ENCODE assay signal across 9 cellular contexts in the genomic region with DNA sequence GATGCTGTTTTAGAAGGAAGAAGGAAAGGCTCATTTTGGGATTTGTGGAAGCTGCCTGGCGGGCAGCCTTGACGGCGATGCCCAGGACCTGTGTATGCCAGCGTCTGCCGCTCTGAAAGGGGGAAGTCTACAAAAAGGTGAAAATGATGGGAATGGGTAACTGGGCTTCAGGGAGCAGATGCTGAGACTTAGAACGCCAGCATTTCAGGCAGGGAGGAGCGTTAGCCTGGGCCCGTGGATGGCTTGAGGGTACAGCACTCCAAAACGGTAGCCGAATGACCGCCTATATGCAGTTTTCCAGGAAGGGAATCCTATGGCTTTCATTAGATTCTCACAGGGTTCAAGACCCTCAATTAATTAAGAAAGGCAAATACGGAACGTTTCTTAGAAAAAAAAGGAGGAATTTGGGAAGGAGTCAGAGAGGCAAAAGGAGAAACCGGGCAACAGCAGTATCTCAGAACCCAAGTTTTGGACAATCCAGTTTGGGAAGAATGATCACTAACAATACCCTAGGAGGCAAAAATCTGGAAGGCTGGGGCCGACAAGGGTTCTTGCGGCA. TPM values are rescaled to one million over a fixed set of nuclear protein-coding genes. Genes with fewer than 3 reads are reported as not detected.
A peak's percentile ranks its signal among the peaks of the same experiment; 100 is the strongest.
DNase-seq lines count a peak whose midpoint lies in the region; ATAC-seq, FAIRE-seq and TF ChIP-seq lines count a peak whose summit lies in the region.
"Had no signal": no experiment of that assay in that cellular context is flagged by ENCODE, and none has a peak within 500 bp of the region (broad histone marks: within the 10 kb centered on the region; RNA-seq: fewer than 3 reads in every experiment).

No MANE protein-coding gene starts in this region.

- intact Hi-C loops in heart right ventricle (cut with DNase I) = loop anchor here in 1 of 10 donors (5.0 kb wide), 1 partner anchor 565 kb away; a partner anchor contains a TSS

- no peak for TF ChIP-seq RAD21 in A549 (conservative IDR thresholded peaks at IDR 0.05 in 1 of 2, IDR thresholded peaks at IDR 0.05 in 1 of 2)

- peaks cover 31% of the 10 kb centered on the region for H3K4me1 Mint-ChIP-seq in activated CD8-positive, alpha-beta T cell treated with anti-CD3 and anti-CD28 coated beads, Interleukin-2, amount 10 ng/mL, durations not matched to agents 7 days and 5 days (ENCODE audit: low read depth)
- H3K4me1 Mint-ChIP-seq in progenitor cell of endocrine pancreas (ENCODE audit: low read depth) = peaks cover 45% of the 10 kb centered on the region

- no peaks in the 10 kb centered on the region for H3K9me3 ChIP-seq in A549
- H3K9me3 ChIP-seq in heart right ventricle = no peaks in the 10 kb centered on the region

- TF ChIP-seq POLR2A in A549 (IDR thresholded peaks at IDR 0.05; ENCODE audit: low read length) = no peak

- H3K27ac Mint-ChIP-seq in activated CD8-positive, alpha-beta T cell treated with anti-CD3 and anti-CD28 coated beads, Interleukin-2, amount 10 ng/mL, durations not matched to agents 7 days and 5 days = peak overlapping the region; percentile 90
- H3K27ac Mint-ChIP-seq in progenitor cell of endocrine pancreas = peak overlapping the region; percentile 97

- H3K9me3 Mint-ChIP-seq in activated CD8-positive, alpha-beta T cell treated with anti-CD3 and anti-CD28 coated beads, Interleukin-2, amount 10 ng/mL, durations not matched to agents 7 days and 5 days (ENCODE audit: insufficient read depth) = no peaks in the 10 kb centered on the region
- H3K9me3 Mint-ChIP-seq in progenitor cell of endocrine pancreas (ENCODE audit: low read depth) = peaks cover 9% of the 10 kb centered on the region

- DNase-seq in A549 (ENCODE audit: low read depth in 1 of 2, low spot score in 1 of 2) (peak in 1 of 2 experiments; percentile 10), GM19238 (ENCODE audit: insufficient read length, low spot score) (peak; percentile 10), heart right ventricle (no peak), progenitor cell of endocrine pancreas (ENCODE audit: low spot score, unreplicated experiment) (no peak), GM20000 (ENCODE audit: low spot score) (no peak), DMS153 (lab: John Stamatoyannopoulos, UW) (no peak)
- no peak for DNase-seq in activated CD8-positive, alpha-beta T cell treated with anti-CD3 and anti-CD28 coated beads, Interleukin-2, amount 10 ng/mL, durations not matched to agents 7 days and 5 days

- peaks cover 11% of the 10 kb centered on the region for H3K36me3 Mint-ChIP-seq in activated CD8-positive, alpha-beta T cell treated with anti-CD3 and anti-CD28 coated beads, Interleukin-2, amount 10 ng/mL, durations not matched to agents 7 days and 5 days (ENCODE audit: low read depth)
- peaks cover 20% of the 10 kb centered on the region for H3K36me3 Mint-ChIP-seq in progenitor cell of endocrine pancreas (ENCODE audit: insufficient read depth)

- no peak for TF ChIP-seq CTCF in A549 (IDR thresholded peaks at IDR 0.05)
- TF ChIP-seq CTCF in heart right ventricle (IDR thresholded peaks at IDR 0.05) = no peak
- no peak for TF ChIP-seq CTCF in progenitor cell of endocrine pancreas (IDR thresholded peaks at IDR 0.05; ENCODE audit: unreplicated experiment)
- TF ChIP-seq CTCF in GM20000 (IDR thresholded peaks at IDR 0.05; ENCODE audit: extremely low read depth, missing control alignments) = no peak

- H3K4me3 ChIP-seq in A549 = peak overlapping the region; percentile 84
- H3K4me3 ChIP-seq in heart right ventricle = peak overlapping the region; percentile 57 to 90 (median 78)

- H3K4me1 ChIP-seq in A549 (peaks cover 15% of the 10 kb centered on the region; the same call in 2 of the 3 replicates), heart right ventricle (peaks cover 2 to 30% (median 16%) of the 10 kb centered on the region in 9 donors)

- H3K27me3 ChIP-seq in heart right ventricle = no peaks in the 10 kb centered on the region

- ATAC-seq in A549 (peak in 1 of 2 experiments; percentile 16; a peak in 3 of 6 replicates), heart right ventricle (peak in 2 of 8 donors; percentile 24 to 31), GM18520 (IDR thresholded peaks at IDR 0.05; ENCODE audit: unreplicated experiment) (no peak)
- ATAC-seq in activated CD8-positive, alpha-beta T cell treated with anti-CD3 and anti-CD28 coated beads, Interleukin-2, amount 10 ng/mL, durations not matched to agents 7 days and 5 days = no peak

- H3K27me3 Mint-ChIP-seq in activated CD8-positive, alpha-beta T cell treated with anti-CD3 and anti-CD28 coated beads, Interleukin-2, amount 10 ng/mL, durations not matched to agents 7 days and 5 days (ENCODE audit: low read depth) = peaks cover 2% of the 10 kb centered on the region
- no peaks in the 10 kb centered on the region for H3K27me3 Mint-ChIP-seq in progenitor cell of endocrine pancreas

- POLR2A ChIA-PET in A549 (lab: Yijun Ruan, JAX) = interaction anchor here (1.3 kb wide), 1 partner anchor 909 kb away, joined by 4 read pairs; a partner anchor contains a TSS
- POLR2A ChIA-PET in activated CD8-positive, alpha-beta T cell treated with anti-CD3 and anti-CD28 coated beads, Interleukin-2, amount 10 ng/mL, durations not matched to agents 7 days and 5 days (lab: Charles Lee) = interaction anchor here (1.5 to 1.9 kb wide), 3 partner anchors 11 to 15 kb away, joined by 4 to 14 read pairs (median 7); no protein-coding TSS in a partner anchor

- FAIRE-seq in A549 (lab: Jason Lieb, UNC) = no peak
- FAIRE-seq: islet of Langerhans had no signal

- TF ChIP-seq EP300 in A549 (IDR thresholded peaks at IDR 0.05) = no peak

- 44% methylated on average over 16 of the region's 16 CpGs for WGBS in A549 (ENCODE audit: missing lambda C conversion rate)
- 16 to 17% methylated on average over 16 of the region's 16 CpGs for WGBS in heart right ventricle, 2 donors

- peak overlapping the region; percentile 93 to 94 for H3K27ac ChIP-seq in A549
- H3K27ac ChIP-seq in heart right ventricle = peak overlapping the region; percentile 85 to 97 (median 90)

- peaks cover 0 to 37% (median 9%) of the 10 kb centered on the region in 9 donors for H3K36me3 ChIP-seq in heart right ventricle

- H3K4me2 ChIP-seq in A549 = peak overlapping the region; percentile 77

- CTCF ChIA-PET in A549 (lab: Yijun Ruan, JAX) = interaction anchor here (1.1 to 2.0 kb wide), 2 partner anchors 11 to 37 kb away, joined by 4 to 6 read pairs; no protein-coding TSS in a partner anchor
- CTCF ChIA-PET in activated CD8-positive, alpha-beta T cell treated with anti-CD3 and anti-CD28 coated beads, Interleukin-2, amount 10 ng/mL, durations not matched to agents 7 days and 5 days (lab: Charles Lee) = interaction anchor here (1.8 kb wide), 1 partner anchor 9 kb away, joined by 5 read pairs; no protein-coding TSS in a partner anchor

- peak overlapping the region; percentile 79 for H3K4me3 Mint-ChIP-seq in activated CD8-positive, alpha-beta T cell treated with anti-CD3 and anti-CD28 coated beads, Interleukin-2, amount 10 ng/mL, durations not matched to agents 7 days and 5 days
- H3K4me3 Mint-ChIP-seq in progenitor cell of endocrine pancreas (ENCODE audit: low read depth) = peak overlapping the region; percentile 87

TF ChIP-seq in A549, 52 proteins besides CTCF, POLR2A, EP300 and RAD21 (continues in another document):
- TF ChIP-seq ZNF302 (CRISPR knock-in tag; IDR thresholded peaks at IDR 0.05) (no peak), ZSCAN20 (CRISPR knock-in tag; IDR thresholded peaks at IDR 0.05) (no peak), RCOR1 (IDR thresholded peaks at IDR 0.05; ENCODE audit: low read depth, low read length) (no peak)
- TF ChIP-seq, protein P1, sequence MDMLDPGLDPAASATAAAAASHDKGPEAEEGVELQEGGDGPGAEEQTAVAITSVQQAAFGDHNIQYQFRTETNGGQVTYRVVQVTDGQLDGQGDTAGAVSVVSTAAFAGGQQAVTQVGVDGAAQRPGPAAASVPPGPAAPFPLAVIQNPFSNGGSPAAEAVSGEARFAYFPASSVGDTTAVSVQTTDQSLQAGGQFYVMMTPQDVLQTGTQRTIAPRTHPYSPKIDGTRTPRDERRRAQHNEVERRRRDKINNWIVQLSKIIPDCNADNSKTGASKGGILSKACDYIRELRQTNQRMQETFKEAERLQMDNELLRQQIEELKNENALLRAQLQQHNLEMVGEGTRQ (IDR thresholded peaks at IDR 0.05) = no peak

RNA-seq across cellular contexts. Expression of a gene that starts 0.7 kb away (rescaled TPM):
- polyA plus RNA-seq in A549 (2011; rRNA removed) (22.1 and 30.1 TPM in 2 replicates), A549 (2017; fragmentation: RNase III; extraction: RNeasy Plus Mini Kit Qiagen cat#74134 plus additional on column Dnase treatment) (16.7 to 21.1 TPM (median 19.6 TPM) in 3 replicates), heart right ventricle (1 to 10 TPM; 3.0 to 4.3 TPM)
- 7.6 and 10.0 TPM in 2 replicates for polyA plus RNA-seq in A549 (2012; cell fraction: cytosol; rRNA removed)
- polyA plus RNA-seq in A549 (2012; cell fraction: nucleus; rRNA removed) = 5.7 and 7.6 TPM in 2 replicates
- 8.4 and 9.1 TPM in 2 replicates for polyA minus RNA-seq in A549 (2011; rRNA and poly(A)+ RNA removed)
- total RNA-seq in activated CD8-positive, alpha-beta T cell treated with anti-CD3 and anti-CD28 coated beads, Interleukin-2, amount 10 ng/mL, durations not matched to agents 7 days and 5 days = 1 to 10 TPM; 6.5 to 6.9 TPM
- total RNA-seq in heart right ventricle (10 to 100 TPM in 3 of 10 donors, 1 to 10 TPM in 7; 5.3 to 16.2 (median 9.2) TPM), progenitor cell of endocrine pancreas (22.0 and 22.1 TPM in 2 replicates)

RNA-seq across cellular contexts. Expression of a gene that starts 22.7 kb away (rescaled TPM):
- not detected in 2 replicates for polyA plus RNA-seq in A549 (2011; rRNA removed)
- polyA plus RNA-seq in A549 (2012; cell fraction: cytosol; rRNA removed) = 0.04 TPM in 1 of 2 replicates, not detected in the other
- polyA plus RNA-seq in A549 (2012; cell fraction: nucleus; rRNA removed) = 0.05 TPM in 1 of 2 replicates, not detected in the other
- polyA plus RNA-seq in A549 (2017; fragmentation: RNase III; extraction: RNeasy Plus Mini Kit Qiagen cat#74134 plus additional on column Dnase treatment) = not detected in 3 replicates
- 0.33 TPM in 1 of 2 replicates, not detected in the other for polyA minus RNA-seq in A549 (2011; rRNA and poly(A)+ RNA removed)
- total RNA-seq in activated CD8-positive, alpha-beta T cell treated with anti-CD3 and anti-CD28 coated beads, Interleukin-2, amount 10 ng/mL, durations not matched to agents 7 days and 5 days = under 1 TPM in 1 of 2 experiments, not detected in 1; 0.34 TPM
- total RNA-seq in heart right ventricle = under 1 TPM in 3 of 10 donors, not detected in 7; 0.09 to 0.15 (median 0.11) TPM
- not detected for polyA plus RNA-seq in heart right ventricle
- total RNA-seq in progenitor cell of endocrine pancreas = 2.4 and 4.2 TPM in 2 replicates

RNA-seq across cellular contexts. Expression of a gene that starts 35.8 kb away (rescaled TPM):
- polyA plus RNA-seq in A549 (2011; rRNA removed) (1.3 and 1.4 TPM in 2 replicates), A549 (2017; fragmentation: RNase III; extraction: RNeasy Plus Mini Kit Qiagen cat#74134 plus additional on column Dnase treatment) (0.18 to 0.35 TPM (median 0.26 TPM) in 3 replicates), heart right ventricle (1 to 10 TPM in 1 of 2 donors, under 1 TPM in 1; 0.51 to 6.3 TPM)
- polyA plus RNA-seq in A549 (2012; cell fraction: cytosol; rRNA removed) = 0.11 and 0.16 TPM in 2 replicates
- 0.77 and 0.91 TPM in 2 replicates for polyA plus RNA-seq in A549 (2012; cell fraction: nucleus; rRNA removed)
- 0.58 TPM in 2 replicates for polyA minus RNA-seq in A549 (2011; rRNA and poly(A)+ RNA removed)
- 1 to 10 TPM; 2.8 to 3.0 TPM for total RNA-seq in activated CD8-positive, alpha-beta T cell treated with anti-CD3 and anti-CD28 coated beads, Interleukin-2, amount 10 ng/mL, durations not matched to agents 7 days and 5 days
- total RNA-seq in heart right ventricle (1 to 10 TPM in 8 of 10 donors, under 1 TPM in 2; 0.56 to 3.2 (median 1.3) TPM), progenitor cell of endocrine pancreas (9.6 and 11.0 TPM in 2 replicates)
